In genomic region chr9:33310748-33311147, GRCh38 we compare ENCODE assay signal across 25 cellular contexts. TPM values are rescaled to one million over a fixed set of nuclear protein-coding genes. Genes with fewer than 3 reads are reported as not detected.
DNase-seq lines count a peak whose midpoint lies in the region; ATAC-seq, FAIRE-seq and TF ChIP-seq lines count a peak whose summit lies in the region.
"Had no signal": no experiment of that assay in that cellular context is flagged by ENCODE, and none has a peak within 500 bp of the region (broad histone marks: within the 10 kb centered on the region; RNA-seq: fewer than 3 reads in every experiment).

No MANE protein-coding gene starts in this region.

- in situ Hi-C loops in IMR-90 (cut with MboI; ENCODE audit: low sequenced_read_pairs) = no loop called here

- TF ChIP-seq EP300 in ovary (IDR thresholded peaks at IDR 0.05) = no peak

- dilution Hi-C loops in IMR-90 (cut with HindIII; ENCODE audit: low sequenced_read_pairs, unreplicated experiment) = no loop called here

- H3K56ac ChIP-seq in IMR-90 (ENCODE audit: extremely low read depth, insufficient read depth, low read length) = no peak overlapping the region

- TF ChIP-seq RAD21 in IMR-90 (IDR thresholded peaks at IDR 0.05; ENCODE audit: low read length) = no peak

- BruUV-seq in IMR-90 (replicated peaks; lab: Mats Ljungman, UMichigan) = no TSS peak

- no peak overlapping the region for H2AK5ac ChIP-seq in IMR-90 (ENCODE audit: low read depth, low read length)

- H3K4me3 ChIP-seq in IMR-90 (ENCODE audit: insufficient read depth, low read depth, low read length) (no peak overlapping the region), ovary (no peak overlapping the region), small intestine (ENCODE audit: low read depth in 1 of 2, low read length in 2 of 2) (no peak overlapping the region)
- H3K4me3 ChIP-seq: GM23248 had no signal

- peak overlapping the region; percentile 48; the same call in 2 of the 3 replicates for H2BK15ac ChIP-seq in IMR-90 (ENCODE audit: low read depth, low read length)

- H4K20me1 ChIP-seq in IMR-90 (ENCODE audit: insufficient read depth, low read length) = peaks cover 8% of the 10 kb centered on the region; the same call in 1 of the 2 replicates

- no peak overlapping the region; the same call in 1 of the 2 replicates for H4K5ac ChIP-seq in IMR-90 (ENCODE audit: low read depth, low read length)

- no peak overlapping the region for H2AFZ ChIP-seq in IMR-90 (replicated peaks; ENCODE audit: low read length, poor library complexity)
- H2AFZ ChIP-seq: GM23248 had no signal

- no peak overlapping the region for H2AK9ac ChIP-seq in IMR-90 (replicated peaks; ENCODE audit: low read depth, low read length, poor library complexity)

- H3K27ac Mint-ChIP-seq in activated CD4-positive, alpha-beta memory T cell treated with anti-CD3 and anti-CD28 coated beads for 36 hours = peak overlapping the region; percentile 26
- no peak overlapping the region for H3K27ac Mint-ChIP-seq in activated CD4-positive, alpha-beta memory T cell treated with anti-CD3 and anti-CD28 coated beads, Interleukin-2, amount 10 ng/mL, durations not matched to agents 7 days and 5 days
- H3K27ac Mint-ChIP-seq in activated T-helper 17 cell treated with anti-CD3 and anti-CD28 coated beads, Interleukin-2, amount 50 U/mL, for 72 hours = peak overlapping the region; percentile 89
- peak overlapping the region; percentile 64 for H3K27ac Mint-ChIP-seq in central memory CD8-positive, alpha-beta T cell (ENCODE audit: low read depth)
- H3K27ac Mint-ChIP-seq: CD8-positive, alpha-beta T cell; H9 had no signal

- no peak for ATAC-seq in IMR-90 (ENCODE audit: low read depth)
- ATAC-seq in activated T-helper 17 cell treated with anti-CD3 and anti-CD28 coated beads, Interleukin-2, amount 50 U/mL, for 72 hours (replicated peaks) = no peak
- no peak for ATAC-seq in central memory CD8-positive, alpha-beta T cell (replicated peaks; ENCODE audit: extremely low read depth, poor library complexity, severe bottlenecking)
- ATAC-seq in HG03108 (IDR thresholded peaks at IDR 0.05; ENCODE audit: unreplicated experiment) = no peak
- ATAC-seq: CD8-positive, alpha-beta T cell; HepG2; Panc1 had no signal

- TF ChIP-seq CTCF in IMR-90 (conservative IDR thresholded peaks at IDR 0.05; ENCODE audit: low read depth, low read length) = no peak
- TF ChIP-seq CTCF in ovary (IDR thresholded peaks at IDR 0.05) = no peak

- peaks cover 18 to 52% of the 10 kb centered on the region in 2 experiments for H3K79me1 ChIP-seq in IMR-90 (ENCODE audit: low read depth in 1 of 2, low read length in 2 of 2)

- H2BK120ac ChIP-seq in IMR-90 (ENCODE audit: low read depth, low read length) = peak overlapping the region; percentile 1; the same call in 1 of the 2 replicates

- no peak overlapping the region for H4K8ac ChIP-seq in IMR-90 (ENCODE audit: low read depth in 2 of 2, low read length in 2 of 2)

- 0 out of 2 replicates have a peak overlapping the region, but pooled peaks have one; percentile 6 for H3K14ac ChIP-seq in IMR-90 (replicated peaks; ENCODE audit: low read depth, low read length)

- H3K4me2 ChIP-seq in IMR-90 (ENCODE audit: low read depth, low read length) = no peak overlapping the region

- DNase-seq in activated CD4-positive, alpha-beta memory T cell treated with anti-CD3 and anti-CD28 coated beads for 36 hours = no peak
- no peak for DNase-seq in activated CD4-positive, alpha-beta memory T cell treated with anti-CD3 and anti-CD28 coated beads, Interleukin-2, amount 10 ng/mL, durations not matched to agents 7 days and 5 days
- no peak for DNase-seq in IMR-90
- DNase-seq in central memory CD8-positive, alpha-beta T cell (ENCODE audit: low spot score in 2 of 2) = no peak
- no peak for DNase-seq in ovary
- DNase-seq in small intestine = no peak
- DNase-seq: AML-193; C1 segment of cervical spinal cord; CD8-positive, alpha-beta T cell; DND-41; GM23248; H9; KBM-7; NCI-H1092 treated with DMSO at 0.1 percent for 48 hours; NCI-H146; NCI-H2029; NCI-H2227 treated with DMSO at 0.1 percent for 48 hours; NCI-H510A; NK-92 treated with Interleukin-12 subunit alpha and Interleukin-12 subunit beta, amount 100 ng/mL, for 24 hours had no signal

- H3K4ac ChIP-seq in IMR-90 (ENCODE audit: low read depth, low read length) = peak overlapping the region; percentile 15; the same call in 1 of the 2 replicates

- H3K9me1 ChIP-seq in IMR-90 (ENCODE audit: insufficient read depth, low read length) = peaks cover 18% of the 10 kb centered on the region; the same call in 1 of the 2 replicates

- no peaks in the 10 kb centered on the region for H3K27me3 Mint-ChIP-seq in activated CD4-positive, alpha-beta memory T cell treated with anti-CD3 and anti-CD28 coated beads for 36 hours
- H3K27me3 Mint-ChIP-seq in activated CD4-positive, alpha-beta memory T cell treated with anti-CD3 and anti-CD28 coated beads, Interleukin-2, amount 10 ng/mL, durations not matched to agents 7 days and 5 days = no peaks in the 10 kb centered on the region
- no peaks in the 10 kb centered on the region for H3K27me3 Mint-ChIP-seq in activated T-helper 17 cell treated with anti-CD3 and anti-CD28 coated beads, Interleukin-2, amount 50 U/mL, for 72 hours
- H3K27me3 Mint-ChIP-seq in central memory CD8-positive, alpha-beta T cell = no peaks in the 10 kb centered on the region

- WGBS in IMR-90 (ENCODE audit: extremely low coverage in 2 of 2, insufficient read length in 1 of 2), 2 experiments = no CpG with 5 or more reads among the region's 2 CpGs
- 70 to 88% (median 76%) methylated on average over 2 of the region's 2 CpGs for WGBS in ovary, 3 donors
- 47 to 65% (median 47%) methylated on average over 2 of the region's 2 CpGs for WGBS in small intestine, 3 donors

- intact Hi-C loops in activated CD4-positive, alpha-beta memory T cell treated with anti-CD3 and anti-CD28 coated beads for 36 hours (cut with micrococcal nuclease) = no loop called here
- intact Hi-C loops in IMR-90 (cut with micrococcal nuclease) = no loop called here
- intact Hi-C loops in ovary (cut with DNase I) = no loop called here

- no peak overlapping the region for H3K23ac ChIP-seq in IMR-90 (ENCODE audit: low read depth, low read length)

- H3K4me3 Mint-ChIP-seq in activated CD4-positive, alpha-beta memory T cell treated with anti-CD3 and anti-CD28 coated beads for 36 hours = no peak overlapping the region
- H3K4me3 Mint-ChIP-seq in activated CD4-positive, alpha-beta memory T cell treated with anti-CD3 and anti-CD28 coated beads, Interleukin-2, amount 10 ng/mL, durations not matched to agents 7 days and 5 days = no peak overlapping the region
- H3K4me3 Mint-ChIP-seq in activated T-helper 17 cell treated with anti-CD3 and anti-CD28 coated beads, Interleukin-2, amount 50 U/mL, for 72 hours = peak overlapping the region; percentile 56
- H3K4me3 Mint-ChIP-seq in central memory CD8-positive, alpha-beta T cell = no peak overlapping the region
- H3K4me3 Mint-ChIP-seq: CD8-positive, alpha-beta T cell; H9 had no signal

- no peak overlapping the region for H4K91ac ChIP-seq in IMR-90 (ENCODE audit: insufficient read depth, low read depth, low read length)

- CTCF ChIA-PET in activated CD4-positive, alpha-beta memory T cell treated with anti-CD3 and anti-CD28 coated beads for 36 hours (lab: Charles Lee) = interaction anchor here (1.4 to 1.6 kb wide), 2 partner anchors 24 to 65 kb away, joined by 4 to 6 read pairs; no protein-coding TSS in a partner anchor
- CTCF ChIA-PET in activated CD4-positive, alpha-beta memory T cell treated with anti-CD3 and anti-CD28 coated beads, Interleukin-2, amount 10 ng/mL, durations not matched to agents 7 days and 5 days (lab: Charles Lee) = interaction anchor here (1.2 kb wide), 1 partner anchor 64 kb away, joined by 3 read pairs; no protein-coding TSS in a partner anchor
- CTCF ChIA-PET in IMR-90 (lab: Yijun Ruan, JAX) = no interaction called here

- FAIRE-seq in small intestine (lab: Jason Lieb, UNC) = no peak
- FAIRE-seq: GM12891, HepG2 had no signal

- POLR2A ChIA-PET in activated CD4-positive, alpha-beta memory T cell treated with anti-CD3 and anti-CD28 coated beads for 36 hours (lab: Charles Lee) = no interaction called here
- POLR2A ChIA-PET in activated CD4-positive, alpha-beta memory T cell treated with anti-CD3 and anti-CD28 coated beads, Interleukin-2, amount 10 ng/mL, durations not matched to agents 7 days and 5 days (lab: Charles Lee) = interaction anchor here (3.4 kb wide), 1 partner anchor 20 kb away, joined by 11 read pairs; the partner anchor contains the start of gene NFX1
- POLR2A ChIA-PET in IMR-90 (lab: Charles Lee; ENCODE audit: unreplicated experiment) = no interaction called here

- H3K27ac ChIP-seq in IMR-90 (ENCODE audit: insufficient read depth, low read length) (no peak overlapping the region), ovary (no peak overlapping the region), small intestine (ENCODE audit: low read depth in 1 of 2, low read length in 1 of 2) (no peak overlapping the region)
- H3K27ac ChIP-seq: GM23248, HL-60 had no signal

- H3K9me3 ChIP-seq in IMR-90 (ENCODE audit: control insufficient read depth, insufficient read depth, low read length) (no peaks in the 10 kb centered on the region), ovary (no peaks in the 10 kb centered on the region), small intestine (ENCODE audit: control insufficient read depth, low read depth) (no peaks in the 10 kb centered on the region)

- peak overlapping the region; percentile 61; the same call in 1 of the 2 replicates for H3K18ac ChIP-seq in IMR-90 (ENCODE audit: low read depth, low read length)

- peak overlapping the region; percentile 22; the same call in 1 of the 2 replicates for H2BK20ac ChIP-seq in IMR-90 (ENCODE audit: low read depth, low read length)

- H2BK5ac ChIP-seq in IMR-90 (ENCODE audit: low read depth, low read length, poor library complexity, severe bottlenecking) = peak overlapping the region; percentile 84

- peaks cover 28% of the 10 kb centered on the region for H3K4me1 Mint-ChIP-seq in activated CD4-positive, alpha-beta memory T cell treated with anti-CD3 and anti-CD28 coated beads for 36 hours (ENCODE audit: low read depth)
- H3K4me1 Mint-ChIP-seq in activated CD4-positive, alpha-beta memory T cell treated with anti-CD3 and anti-CD28 coated beads, Interleukin-2, amount 10 ng/mL, durations not matched to agents 7 days and 5 days = peaks cover 34% of the 10 kb centered on the region
- H3K4me1 Mint-ChIP-seq in activated T-helper 17 cell treated with anti-CD3 and anti-CD28 coated beads, Interleukin-2, amount 50 U/mL, for 72 hours = peaks cover 13% of the 10 kb centered on the region
- peaks cover 6% of the 10 kb centered on the region for H3K4me1 Mint-ChIP-seq in central memory CD8-positive, alpha-beta T cell
- H3K4me1 Mint-ChIP-seq: H9 had no signal

- H3K9me3 Mint-ChIP-seq in activated CD4-positive, alpha-beta memory T cell treated with anti-CD3 and anti-CD28 coated beads for 36 hours = no peaks in the 10 kb centered on the region
- no peaks in the 10 kb centered on the region for H3K9me3 Mint-ChIP-seq in activated CD4-positive, alpha-beta memory T cell treated with anti-CD3 and anti-CD28 coated beads, Interleukin-2, amount 10 ng/mL, durations not matched to agents 7 days and 5 days
- H3K9me3 Mint-ChIP-seq in activated T-helper 17 cell treated with anti-CD3 and anti-CD28 coated beads, Interleukin-2, amount 50 U/mL, for 72 hours = no peaks in the 10 kb centered on the region
- H3K9me3 Mint-ChIP-seq in central memory CD8-positive, alpha-beta T cell = no peaks in the 10 kb centered on the region
- H3K9me3 Mint-ChIP-seq: CD8-positive, alpha-beta T cell; H9 had no signal

- no peak overlapping the region for H3K9ac ChIP-seq in IMR-90 (ENCODE audit: low read depth, low read length)
- H3K9ac ChIP-seq: GM23248 had no signal

- H3K27me3 ChIP-seq in IMR-90 (ENCODE audit: control insufficient read depth, insufficient read depth, low read length) (no peaks in the 10 kb centered on the region), ovary (no peaks in the 10 kb centered on the region), small intestine (ENCODE audit: control insufficient read depth in 2 of 2, insufficient read depth in 2 of 2, low read length in 2 of 2) (no peaks in the 10 kb centered on the region)

- peaks cover 56% of the 10 kb centered on the region for H3K36me3 Mint-ChIP-seq in activated CD4-positive, alpha-beta memory T cell treated with anti-CD3 and anti-CD28 coated beads for 36 hours
- peaks cover 64% of the 10 kb centered on the region for H3K36me3 Mint-ChIP-seq in activated CD4-positive, alpha-beta memory T cell treated with anti-CD3 and anti-CD28 coated beads, Interleukin-2, amount 10 ng/mL, durations not matched to agents 7 days and 5 days (ENCODE audit: low read depth)
- no peaks in the 10 kb centered on the region for H3K36me3 Mint-ChIP-seq in activated T-helper 17 cell treated with anti-CD3 and anti-CD28 coated beads, Interleukin-2, amount 50 U/mL, for 72 hours (ENCODE audit: low read depth)
- H3K36me3 Mint-ChIP-seq in central memory CD8-positive, alpha-beta T cell (ENCODE audit: insufficient read depth) = peaks cover 70% of the 10 kb centered on the region

- H3K36me3 ChIP-seq in IMR-90 (ENCODE audit: control insufficient read depth, insufficient read depth, low read length) (peaks cover 51% of the 10 kb centered on the region), ovary (no peaks in the 10 kb centered on the region), small intestine (ENCODE audit: control insufficient read depth in 2 of 2, insufficient read depth in 2 of 2, low read length in 2 of 2) (peaks cover 16 to 50% of the 10 kb centered on the region in 2 donors)

- H3K4me1 ChIP-seq in IMR-90 (ENCODE audit: control insufficient read depth, insufficient read depth, low read length) (peaks cover 5% of the 10 kb centered on the region; the same call in 1 of the 2 replicates), ovary (ENCODE audit: insufficient read depth) (no peaks in the 10 kb centered on the region), small intestine (ENCODE audit: control insufficient read depth in 2 of 2, insufficient read depth in 1 of 2, low read depth in 1 of 2, low read length in 1 of 2) (no peaks in the 10 kb centered on the region)

- TF ChIP-seq POLR2A in IMR-90 (IDR thresholded peaks at IDR 0.05; ENCODE audit: low read depth, low read length) = no peak
- TF ChIP-seq POLR2A in ovary (IDR thresholded peaks at IDR 0.05) = no peak

RNA-seq across cellular contexts. Expression of gene NFX1, which starts 20.4 kb away (rescaled TPM):
- total RNA-seq in activated CD4-positive, alpha-beta memory T cell treated with anti-CD3 and anti-CD28 coated beads for 36 hours = 10 to 100 TPM; 36.5 to 38.6 TPM
- total RNA-seq in activated CD4-positive, alpha-beta memory T cell treated with anti-CD3 and anti-CD28 coated beads, Interleukin-2, amount 10 ng/mL, durations not matched to agents 7 days and 5 days = 10 to 100 TPM; 37.5 to 37.8 TPM
- total RNA-seq in IMR-90 (2012; rRNA removed) (36.0 and 36.9 TPM in 2 replicates), ovary (10 to 100 TPM; 23.4 to 44.5 (median 34.3) TPM)
- polyA plus RNA-seq in IMR-90 (2012; rRNA removed) (25.3 and 27.0 TPM in 2 replicates), ovary (10 to 100 TPM; 18.5 to 38.9 TPM), small intestine (10 to 100 TPM; 12.6 to 23.5 (median 20.8) TPM)
- polyA plus RNA-seq in IMR-90 (2012; cell fraction: cytosol; rRNA removed) = 10.8 and 23.4 TPM in 2 replicates
- polyA plus RNA-seq in IMR-90 (2012; cell fraction: nucleus; rRNA removed; ENCODE audit: low replicate concordance) = 31.3 and 53.5 TPM in 2 replicates
- total RNA-seq in activated T-helper 17 cell treated with anti-CD3 and anti-CD28 coated beads, Interleukin-2, amount 50 U/mL, for 72 hours = 10 to 100 TPM; 32.0 to 56.5 TPM

RNA-seq across cellular contexts. Expression of gene CHMP5, which starts 45.9 kb away (rescaled TPM):
- total RNA-seq in activated CD4-positive, alpha-beta memory T cell treated with anti-CD3 and anti-CD28 coated beads for 36 hours = 100 to 1,000 TPM; 116 to 119 TPM
- total RNA-seq in activated CD4-positive, alpha-beta memory T cell treated with anti-CD3 and anti-CD28 coated beads, Interleukin-2, amount 10 ng/mL, durations not matched to agents 7 days and 5 days = 100 to 1,000 TPM; 149 TPM
- total RNA-seq in IMR-90 (2012; rRNA removed) (70.6 and 95.5 TPM in 2 replicates), ovary (10 to 100 TPM; 39.7 to 57.1 (median 45.1) TPM)
- polyA plus RNA-seq in IMR-90 (2012; rRNA removed) (70.2 and 80.8 TPM in 2 replicates), ovary (10 to 100 TPM; 56.4 to 66.5 TPM), small intestine (100 to 1,000 TPM in 2 of 3 donors, 10 to 100 TPM in 1; 78.1 to 212 (median 185) TPM)
- 14.6 and 19.1 TPM in 2 replicates for polyA plus RNA-seq in IMR-90 (2012; cell fraction: cytosol; rRNA removed)
- polyA plus RNA-seq in IMR-90 (2012; cell fraction: nucleus; rRNA removed; ENCODE audit: low replicate concordance) = 4.9 and 27.8 TPM in 2 replicates
- 10 to 100 TPM; 54.7 to 70.0 TPM for total RNA-seq in activated T-helper 17 cell treated with anti-CD3 and anti-CD28 coated beads, Interleukin-2, amount 50 U/mL, for 72 hours

RNA-seq across cellular contexts. Expression of gene BAG1, which starts 46.2 kb away (rescaled TPM):
- 10 to 100 TPM; 52.7 to 56.6 TPM for total RNA-seq in activated CD4-positive, alpha-beta memory T cell treated with anti-CD3 and anti-CD28 coated beads for 36 hours
- 10 to 100 TPM; 56.3 to 57.1 TPM for total RNA-seq in activated CD4-positive, alpha-beta memory T cell treated with anti-CD3 and anti-CD28 coated beads, Interleukin-2, amount 10 ng/mL, durations not matched to agents 7 days and 5 days
- total RNA-seq in IMR-90 (2012; rRNA removed) = 4.5 and 8.3 TPM in 2 replicates
- polyA plus RNA-seq in IMR-90 (2012; rRNA removed) = 20.4 and 20.9 TPM in 2 replicates
- 25.9 and 61.7 TPM in 2 replicates for polyA plus RNA-seq in IMR-90 (2012; cell fraction: cytosol; rRNA removed)
- polyA plus RNA-seq in IMR-90 (2012; cell fraction: nucleus; rRNA removed; ENCODE audit: low replicate concordance) = 13.3 and 25.4 TPM in 2 replicates
- total RNA-seq in activated T-helper 17 cell treated with anti-CD3 and anti-CD28 coated beads, Interleukin-2, amount 50 U/mL, for 72 hours = 10 to 100 TPM; 41.2 to 95.2 TPM
- 10 to 100 TPM; 41.0 to 70.9 (median 59.6) TPM for total RNA-seq in ovary
- 10 to 100 TPM; 48.2 to 67.8 TPM for polyA plus RNA-seq in ovary
- 100 to 1,000 TPM; 104 to 194 (median 160) TPM for polyA plus RNA-seq in small intestine
